ENCODE assay signal across 26 cellular contexts in genomic region chr11:8102296-8102915, GRCh38.
"Had no signal": no experiment of that assay in that cellular context is flagged by ENCODE, and none has a peak within 500 bp of the region (broad histone marks: within the 10 kb centered on the region; RNA-seq: fewer than 3 reads in every experiment).

No MANE protein-coding gene starts in this region.

- H3K9me3 ChIP-seq: neutrophil, ovary, SK-N-SH, testis, uterus had no signal

- H3K27ac Mint-ChIP-seq: activated naive CD8-positive, alpha-beta T cell; activated T-helper 2 cell treated with anti-CD3 and anti-CD28 coated beads, Interferon-gamma antibody, Interleukin-2, Interleukin-4, amounts not matched to agents 10 μg/mL and 5 μg/mL and 100 μg/mL, durations not matched to agents 14 hours and 24 hours and 36 hours; effector memory CD8-positive, alpha-beta T cell; naive B cell; nephron progenitor cell; progenitor cell of endocrine pancreas; T-helper 1 cell treated with Interleukin-12 subunit alpha and Interleukin-12 subunit beta and Interleukin-4 antibody, amounts not matched to agents 30 μg/mL and 1 μg/mL, for 36 hours had no signal

- H3K4me3 ChIP-seq: ovary, testis, uterus had no signal

- H3K36me3 ChIP-seq: neutrophil, ovary, uterus had no signal

- H3K4me1 ChIP-seq: testis, uterus had no signal

- ATAC-seq: effector memory CD8-positive, alpha-beta T cell; left cardiac atrium had no signal

- H3K9ac ChIP-seq: SK-N-SH had no signal

- H3K27ac ChIP-seq: neutrophil, ovary, testis, uterus, VCaP had no signal

- H3K9me3 Mint-ChIP-seq: activated T-helper 2 cell treated with anti-CD3 and anti-CD28 coated beads, Interferon-gamma antibody, Interleukin-2, Interleukin-4, amounts not matched to agents 10 μg/mL and 5 μg/mL and 100 μg/mL, durations not matched to agents 14 hours and 24 hours and 36 hours; effector memory CD8-positive, alpha-beta T cell; naive B cell; nephron progenitor cell; T-helper 1 cell treated with Interleukin-12 subunit alpha and Interleukin-12 subunit beta and Interleukin-4 antibody, amounts not matched to agents 30 μg/mL and 1 μg/mL, for 36 hours had no signal

- H3K36me3 Mint-ChIP-seq: activated naive CD8-positive, alpha-beta T cell; naive B cell had no signal

- H3K4me2 ChIP-seq: SK-N-SH had no signal

- DNase-seq: activated CD4-positive, alpha-beta T cell treated with anti-CD3 and anti-CD28 coated beads for 4 hours; activated CD4-positive, alpha-beta T cell treated with anti-CD3 and anti-CD28 coated beads, Interleukin-2, amount 50 U/mL, for 4 hours; activated naive CD4-positive, alpha-beta T cell treated with Interleukin-2 at 50 U/mL for 16 hours; activated T-cell treated with anti-CD3 and anti-CD28 coated beads, Interleukin-2, amount 50 U/mL, for 48 hours; anterior cingulate cortex; cerebellar nuclear complex; cortex of kidney; effector memory CD8-positive, alpha-beta T cell; left cardiac atrium; mesenchymal stem cell; naive B cell; nephron progenitor cell; ovary; retina; SK-N-SH; stimulated activated naive CD4-positive, alpha-beta T cell treated with Interleukin-2 at 50 U/mL for 16 hours; SW 1271; T-helper 9 cell; testis; uterus had no signal

- H3K4me3 Mint-ChIP-seq: activated naive CD8-positive, alpha-beta T cell; effector memory CD8-positive, alpha-beta T cell; naive B cell; nephron progenitor cell; T-helper 1 cell treated with Interleukin-12 subunit alpha and Interleukin-12 subunit beta and Interleukin-4 antibody, amounts not matched to agents 30 μg/mL and 1 μg/mL, for 36 hours had no signal

- H3K27me3 Mint-ChIP-seq: activated naive CD8-positive, alpha-beta T cell; effector memory CD8-positive, alpha-beta T cell; naive B cell; progenitor cell of endocrine pancreas had no signal

- H3K4me1 Mint-ChIP-seq: nephron progenitor cell had no signal

- H3K27me3 ChIP-seq: neutrophil, ovary, testis, uterus had no signal
